8 cellular contexts compared by ENCODE assay signal in genomic region chr20:50152394-50153152, GRCh38. TPM values are rescaled to one million over a fixed set of nuclear protein-coding genes. Genes with fewer than 3 reads are reported as not detected.
A peak's percentile ranks its signal among the peaks of the same experiment; 100 is the strongest.
DNase-seq lines count a peak whose midpoint lies in the region; ATAC-seq, FAIRE-seq and TF ChIP-seq lines count a peak whose summit lies in the region.

No MANE protein-coding gene starts in this region.

- ATAC-seq in CD4-positive, CD25-positive, alpha-beta regulatory T cell (ENCODE audit: low read depth in 2 of 2) = no peak
- ATAC-seq in GM18511 (IDR thresholded peaks at IDR 0.05; ENCODE audit: unreplicated experiment) = no peak

- peaks cover 59% of the 10 kb centered on the region for H3K4me1 ChIP-seq in CD4-positive, CD25-positive, alpha-beta regulatory T cell (ENCODE audit: control insufficient read depth, insufficient read depth, low read length, poor library complexity, severe bottlenecking)

- peak overlapping the region; percentile 75 for H3K4me3 ChIP-seq in CD4-positive, CD25-positive, alpha-beta regulatory T cell (ENCODE audit: low read depth, low read length)
- peak overlapping the region; percentile 95 for H3K4me3 ChIP-seq in LNCaP clone FGC (ENCODE audit: low read depth, low read length)

- peaks cover 7% of the 10 kb centered on the region for H3K36me3 ChIP-seq in CD4-positive, CD25-positive, alpha-beta regulatory T cell (ENCODE audit: control insufficient read depth, insufficient read depth, low read length)

- DNase-seq in CD4-positive, CD25-positive, alpha-beta regulatory T cell = no peak
- DNase-seq in LNCaP clone FGC (ENCODE audit: low read depth) = no peak
- DNase-seq in dermis blood vessel endothelial cell = peak; percentile 56
- DNase-seq in GM19239 (ENCODE audit: insufficient read length, low spot score) = no peak
- no peak for DNase-seq in DMS 273 treated with DMSO at 0.1 percent for 48 hours (lab: John Stamatoyannopoulos, UW)
- DNase-seq in NCI-H1092 treated with DMSO at 0.1 percent for 48 hours (lab: John Stamatoyannopoulos, UW) = no peak

- no peaks in the 10 kb centered on the region for H3K9me3 ChIP-seq in CD4-positive, CD25-positive, alpha-beta regulatory T cell (ENCODE audit: control insufficient read depth in 2 of 2, low read length in 2 of 2)

- peaks cover 4 to 58% (median 46%) of the 10 kb centered on the region in 4 donors for H3K4me1 Mint-ChIP-seq in CD4-positive, CD25-positive, alpha-beta regulatory T cell
- peaks cover 55% of the 10 kb centered on the region for H3K4me1 Mint-ChIP-seq in nephron

- no peaks in the 10 kb centered on the region for H3K27me3 ChIP-seq in CD4-positive, CD25-positive, alpha-beta regulatory T cell (ENCODE audit: control insufficient read depth, insufficient read depth, low read length)

- no peak for FAIRE-seq in GM19239 (lab: Jason Lieb, UNC)

- peaks cover 8% of the 10 kb centered on the region for H3K36me3 Mint-ChIP-seq in CD4-positive, CD25-positive, alpha-beta regulatory T cell
- H3K36me3 Mint-ChIP-seq in nephron (ENCODE audit: low read depth) = peaks cover 7% of the 10 kb centered on the region

- TF ChIP-seq CTCF in LNCaP clone FGC (IDR thresholded peaks at IDR 0.05; ENCODE audit: control insufficient read depth, extremely low read depth, insufficient read depth) (peak; percentile 22; the same call in 1 of the 2 replicates), nephron (IDR thresholded peaks at IDR 0.05; ENCODE audit: unreplicated experiment in 3 of 3) (no peak)

- peak overlapping the region; percentile 89 to 96 (median 92) for H3K4me3 Mint-ChIP-seq in CD4-positive, CD25-positive, alpha-beta regulatory T cell
- peak overlapping the region; percentile 86 to 88 (median 87) for H3K4me3 Mint-ChIP-seq in nephron

- peak overlapping the region; percentile 74 for H3K27ac ChIP-seq in CD4-positive, CD25-positive, alpha-beta regulatory T cell (ENCODE audit: insufficient read depth, low read length, poor library complexity, severe bottlenecking)

- no peaks in the 10 kb centered on the region for H3K9me3 Mint-ChIP-seq in CD4-positive, CD25-positive, alpha-beta regulatory T cell
- no peaks in the 10 kb centered on the region for H3K9me3 Mint-ChIP-seq in nephron

- no peaks in the 10 kb centered on the region for H3K27me3 Mint-ChIP-seq in CD4-positive, CD25-positive, alpha-beta regulatory T cell
- peaks cover 4% of the 10 kb centered on the region for H3K27me3 Mint-ChIP-seq in nephron (ENCODE audit: low read depth)

- H3K27ac Mint-ChIP-seq in CD4-positive, CD25-positive, alpha-beta regulatory T cell = peak overlapping the region; percentile 89 to 97 (median 92)
- peak overlapping the region; percentile 38 to 68 (median 55) for H3K27ac Mint-ChIP-seq in nephron

RNA-seq across cellular contexts. Expression of gene PEDS1, which starts 0.9 kb away (rescaled TPM):
- total RNA-seq in CD4-positive, CD25-positive, alpha-beta regulatory T cell = 26.4 TPM
- polyA plus RNA-seq in CD4-positive, CD25-positive, alpha-beta regulatory T cell = 10 to 100 TPM; 16.8 to 18.3 (median 17.8) TPM
- 17.2 and 20.8 TPM in 2 replicates for total RNA-seq in dermis blood vessel endothelial cell

RNA-seq across cellular contexts. Expression of gene CEBPB, which starts 38.1 kb away (rescaled TPM):
- total RNA-seq in CD4-positive, CD25-positive, alpha-beta regulatory T cell = 17.3 TPM
- 10 to 100 TPM; 12.3 to 12.9 (median 12.6) TPM for polyA plus RNA-seq in CD4-positive, CD25-positive, alpha-beta regulatory T cell
- 18.4 and 29.1 TPM in 2 replicates for total RNA-seq in dermis blood vessel endothelial cell

RNA-seq across cellular contexts. Expression of gene UBE2V1, which starts 39.6 kb away (rescaled TPM):
- 124 TPM for total RNA-seq in CD4-positive, CD25-positive, alpha-beta regulatory T cell
- polyA plus RNA-seq in CD4-positive, CD25-positive, alpha-beta regulatory T cell = 100 to 1,000 TPM; 115 to 130 (median 127) TPM
- 33.5 and 62.6 TPM in 2 replicates for total RNA-seq in dermis blood vessel endothelial cell
